Comparison of ENCODE assay signal across 1 cellular context in genomic region chr22:39316440-39317083, GRCh38.
TF ChIP-seq lines count a peak whose summit lies in the region.

No MANE protein-coding gene starts in this region.

TF ChIP-seq in HepG2, 621 proteins besides CTCF, POLR2A, EP300 and RAD21 (continued from another document):
- TF ChIP-seq ZBTB2 (CRISPR knock-in tag; IDR thresholded peaks at IDR 0.05; ENCODE audit: low read depth) = no peak
- TF ChIP-seq UBTF (CRISPR knock-in tag; IDR thresholded peaks at IDR 0.05) = 0 out of 2 replicates have a peak, but pooled peaks have one; percentile 23
- no peak for TF ChIP-seq ZNF121 (CRISPR knock-in tag; IDR thresholded peaks at IDR 0.05)
- TF ChIP-seq ZNF318 (CRISPR knock-in tag; IDR thresholded peaks at IDR 0.05) = no peak
- TF ChIP-seq ZFYVE20 (CRISPR knock-in tag; IDR thresholded peaks at IDR 0.05; ENCODE audit: borderline replicate concordance, low read depth) = no peak
